Comparison of ENCODE assay signal across 7 cellular contexts in the genomic region with DNA sequence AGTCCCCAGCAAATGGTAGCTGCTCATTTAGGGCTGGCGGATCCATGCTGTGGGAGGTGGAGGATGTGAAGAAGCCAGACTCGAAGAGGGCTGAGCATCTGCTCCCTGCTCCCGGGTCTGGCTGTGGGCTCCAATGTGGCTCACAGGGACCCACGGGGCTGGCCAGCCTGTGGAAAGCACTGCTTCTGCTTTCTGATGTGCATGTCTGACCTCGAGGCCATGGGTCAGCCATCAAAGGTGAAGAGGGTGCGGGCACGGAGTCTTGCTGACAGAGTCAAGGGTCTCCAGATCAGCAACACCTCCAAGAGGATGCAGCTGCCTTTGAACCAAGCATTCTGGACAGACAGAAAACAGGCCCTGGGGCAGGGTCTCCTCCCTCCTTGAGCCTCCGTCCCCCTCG.
"Had no signal": no experiment of that assay in that cellular context is flagged by ENCODE, and none has a peak within 500 bp of the region (broad histone marks: within the 10 kb centered on the region; RNA-seq: fewer than 3 reads in every experiment).

No MANE protein-coding gene starts in this region.

- ATAC-seq: GM23338, K562 had no signal

- DNase-seq: H9, HCEC 1CT, IMR-90 had no signal

- H3K4me3 ChIP-seq: GM23338, K562 had no signal

- FAIRE-seq: H1, H54, K562 had no signal
